In genomic region chr20:600141-600540, GRCh38 we compare ENCODE assay signal across 24 cellular contexts. TPM values are rescaled to one million over a fixed set of nuclear protein-coding genes. Genes with fewer than 3 reads are reported as not detected.
DNase-seq lines count a peak whose midpoint lies in the region; ATAC-seq and TF ChIP-seq lines count a peak whose summit lies in the region.
"Had no signal": no experiment of that assay in that cellular context is flagged by ENCODE, and none has a peak within 500 bp of the region (broad histone marks: within the 10 kb centered on the region; RNA-seq: fewer than 3 reads in every experiment).

No MANE protein-coding gene starts in this region.

- DNase-seq in left ventricle myocardium inferior (no peak), Right ventricle myocardium inferior (ENCODE audit: missing footprints) (no peak), osteoblast (ENCODE audit: insufficient read length, low spot score, missing footprints) (peak; percentile 81), sciatic nerve (ENCODE audit: low spot score) (peak; percentile 30), caudate nucleus (lab: John Stamatoyannopoulos, UW) (no peak), MG63 (no peak), NCI-H2081 treated with DMSO at 0.1 percent for 48 hours (lab: John Stamatoyannopoulos, UW) (no peak)
- DNase-seq: 8988T; ACHN; AML-193; BE2C; CD4-positive, alpha-beta T cell; CD8-positive, alpha-beta memory T cell; DMS 273 treated with DMSO at 0.1 percent for 48 hours; DMS79; EL; GDM1; H9 had no signal

- no peak overlapping the region for H3K4me2 ChIP-seq in osteoblast (ENCODE audit: insufficient read depth, low read length)
- H3K4me2 ChIP-seq: A549; BLaER1 treated with 17β-estradiol and CSF1 and Interleukin-3, amounts not matched to agents 10 nM and 100 nM; GM23338 had no signal

- H3K36me3 ChIP-seq in left ventricle myocardium inferior (no peaks in the 10 kb centered on the region), osteoblast (ENCODE audit: insufficient read depth, low read length) (no peaks in the 10 kb centered on the region), MG63 (no peaks in the 10 kb centered on the region)
- H3K36me3 ChIP-seq: BE2C; BLaER1 treated with 17β-estradiol and CSF1 and Interleukin-3, amounts not matched to agents 10 nM and 100 nM had no signal

- no peaks in the 10 kb centered on the region for H3K27me3 ChIP-seq in left ventricle myocardium inferior (ENCODE audit: low read depth)
- peaks cover 4% of the 10 kb centered on the region for H3K27me3 ChIP-seq in osteoblast (ENCODE audit: insufficient read depth, low read length)
- H3K27me3 ChIP-seq in MG63: no peaks in the 10 kb centered on the region
- H3K27me3 ChIP-seq: BE2C; BLaER1 treated with 17β-estradiol and CSF1 and Interleukin-3, amounts not matched to agents 10 nM and 100 nM had no signal

- ATAC-seq in Right ventricle myocardium inferior (no peak), sciatic nerve (no peak)
- ATAC-seq: A549, GM12878, GM23338, HCT116 had no signal

- H3K27ac ChIP-seq in left ventricle myocardium inferior (replicated peaks) (peak overlapping the region; percentile 94), osteoblast (ENCODE audit: low read depth, low read length) (no peak overlapping the region), caudate nucleus (ENCODE audit: low read depth, low read length) (no peak overlapping the region)
- H3K27ac ChIP-seq: A549; BLaER1 treated with 17β-estradiol and CSF1 and Interleukin-3, amounts not matched to agents 10 nM and 100 nM had no signal

- H2AFZ ChIP-seq in osteoblast (ENCODE audit: low read length): no peak overlapping the region
- H2AFZ ChIP-seq: GM23338 had no signal

- H3K4me1 ChIP-seq in left ventricle myocardium inferior: peaks cover 91% of the 10 kb centered on the region
- no peaks in the 10 kb centered on the region for H3K4me1 ChIP-seq in osteoblast (ENCODE audit: insufficient read depth, low read length)
- H3K4me1 ChIP-seq: A549, BE2C had no signal

- H4K20me1 ChIP-seq in osteoblast (ENCODE audit: insufficient read depth, low read length): no peaks in the 10 kb centered on the region

- no peak overlapping the region for H3K4me3 ChIP-seq in left ventricle myocardium inferior
- no peak overlapping the region for H3K4me3 ChIP-seq in osteoblast (ENCODE audit: insufficient read depth, low read length)
- no peak overlapping the region for H3K4me3 ChIP-seq in MG63
- H3K4me3 ChIP-seq: A549; BLaER1 treated with 17β-estradiol and CSF1 and Interleukin-3, amounts not matched to agents 10 nM and 100 nM; GM12878; GM23338 had no signal

- TF ChIP-seq CTCF in left ventricle myocardium inferior (IDR thresholded peaks at IDR 0.05; ENCODE audit: borderline replicate concordance) (no peak), osteoblast (IDR thresholded peaks at IDR 0.05; ENCODE audit: extremely low read depth, low read depth, low read length) (no peak)

- no peaks in the 10 kb centered on the region for H3K9me3 ChIP-seq in left ventricle myocardium inferior (replicated peaks)
- no peaks in the 10 kb centered on the region for H3K9me3 ChIP-seq in osteoblast (ENCODE audit: low read depth, low read length)
- no peaks in the 10 kb centered on the region for H3K9me3 ChIP-seq in MG63
- H3K9me3 ChIP-seq: A549; BE2C; BLaER1 treated with 17β-estradiol and CSF1 and Interleukin-3, amounts not matched to agents 10 nM and 100 nM had no signal

- intact Hi-C loops in left ventricle myocardium inferior (cut with micrococcal nuclease) (no loop called here), Right ventricle myocardium inferior (cut with DNase I) (no loop called here), sciatic nerve (cut with DNase I) (no loop called here)

- H3K79me2 ChIP-seq in osteoblast (ENCODE audit: insufficient read depth, low read length): no peaks in the 10 kb centered on the region

RNA-seq across cellular contexts. Expression of gene TCF15, which starts 10.0 kb away (rescaled TPM):
- total RNA-seq in left ventricle myocardium inferior: 11.1 TPM
- total RNA-seq in Right ventricle myocardium inferior: 13.1 TPM
- total RNA-seq in osteoblast: not detected in 2 replicates
- 2.1 TPM for total RNA-seq in sciatic nerve
- 0.42 TPM in 1 of 2 replicates, not detected in the other for total RNA-seq in MG63 (2014; rRNA removed; shearing (Covaris generic); ENCODE audit: low replicate concordance)
- total RNA-seq: CD4-positive, alpha-beta T cell; CD8-positive, alpha-beta memory T cell; GM12878; H4 had no signal

RNA-seq across cellular contexts. Expression of gene SRXN1, which starts 52.9 kb away (rescaled TPM):
- total RNA-seq in left ventricle myocardium inferior: 55.3 TPM
- total RNA-seq in Right ventricle myocardium inferior: 40.4 TPM
- total RNA-seq in osteoblast: 60.1 and 65.1 TPM in 2 replicates
- total RNA-seq in sciatic nerve: 15.4 TPM
- 57.8 and 80.0 TPM in 2 replicates for total RNA-seq in MG63 (2014; rRNA removed; shearing (Covaris generic); ENCODE audit: low replicate concordance)

RNA-seq across cellular contexts. Expression of gene CSNK2A1, which starts 56.6 kb away (rescaled TPM):
- 122 TPM for total RNA-seq in left ventricle myocardium inferior
- total RNA-seq in Right ventricle myocardium inferior: 111 TPM
- 82.9 and 90.5 TPM in 2 replicates for total RNA-seq in osteoblast
- 91.4 TPM for total RNA-seq in sciatic nerve
- total RNA-seq in MG63 (2014; rRNA removed; shearing (Covaris generic); ENCODE audit: low replicate concordance): 110 and 119 TPM in 2 replicates

Comparison
In these comparisons a context has a peak if more than half of its experiments do, and no peak if none do; other contexts are left out.
1. DNase-seq: peak in osteoblast (single experiment) and sciatic nerve (single experiment); none in left ventricle myocardium inferior (single experiment), Right ventricle myocardium inferior (single experiment), caudate nucleus (0 of 61), MG63 (single experiment) and NCI-H2081 treated with DMSO at 0.1 percent for 48 hours (single experiment).